In the genomic region with DNA sequence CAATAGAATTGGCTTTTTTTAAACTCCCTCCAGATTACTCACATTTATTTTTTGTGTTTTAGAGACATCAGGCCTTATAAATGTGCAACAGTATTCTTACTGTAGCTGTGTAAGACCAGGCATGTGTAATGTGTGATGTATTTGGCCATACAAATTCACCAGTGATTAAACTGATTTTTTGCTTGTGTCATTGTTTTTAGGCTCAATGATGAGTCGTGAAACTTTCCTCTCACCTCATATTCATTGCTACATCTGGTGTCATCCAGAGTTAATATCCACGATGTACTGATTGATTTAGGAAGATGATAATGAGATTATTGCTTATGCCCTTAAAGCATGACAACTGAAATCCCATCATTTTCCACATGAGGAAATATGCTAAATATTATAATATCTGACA, we compare ENCODE assay signal across 14 cellular contexts.
"Had no signal": no experiment of that assay in that cellular context is flagged by ENCODE, and none has a peak within 500 bp of the region (broad histone marks: within the 10 kb centered on the region; RNA-seq: fewer than 3 reads in every experiment).

No MANE protein-coding gene starts in this region.

- H3K4me1 ChIP-seq: spleen, testis had no signal

- H3K27me3 ChIP-seq: dorsolateral prefrontal cortex, heart right ventricle, ovary, spleen, testis had no signal

- H3K36me3 ChIP-seq: heart right ventricle, ovary, spleen had no signal

- DNase-seq: activated CD4-positive, alpha-beta memory T cell treated with anti-CD3 and anti-CD28 coated beads for 36 hours; activated CD4-positive, alpha-beta T cell treated with anti-CD3 and anti-CD28 coated beads for 36 hours; amniotic stem cell; dorsolateral prefrontal cortex; heart right ventricle; immature natural killer cell; naive thymus-derived CD8-positive, alpha-beta T cell; ovary; spleen; stimulated activated CD4-positive, alpha-beta T cell treated with anti-CD3 and anti-CD28 coated beads, Interleukin-4, amount 100 ng/mL, for 4 hours; SW 1271; T-helper 2 cell; testis had no signal

- H3K9me3 ChIP-seq: heart right ventricle, ovary, spleen, testis had no signal

- H3K4me3 ChIP-seq: dorsolateral prefrontal cortex, heart right ventricle, ovary, spleen, testis had no signal

- H3K27ac ChIP-seq: epithelial cell of prostate, heart right ventricle, ovary, spleen, testis had no signal
